ENCODE assay signal across 22 cellular contexts in the genomic region with DNA sequence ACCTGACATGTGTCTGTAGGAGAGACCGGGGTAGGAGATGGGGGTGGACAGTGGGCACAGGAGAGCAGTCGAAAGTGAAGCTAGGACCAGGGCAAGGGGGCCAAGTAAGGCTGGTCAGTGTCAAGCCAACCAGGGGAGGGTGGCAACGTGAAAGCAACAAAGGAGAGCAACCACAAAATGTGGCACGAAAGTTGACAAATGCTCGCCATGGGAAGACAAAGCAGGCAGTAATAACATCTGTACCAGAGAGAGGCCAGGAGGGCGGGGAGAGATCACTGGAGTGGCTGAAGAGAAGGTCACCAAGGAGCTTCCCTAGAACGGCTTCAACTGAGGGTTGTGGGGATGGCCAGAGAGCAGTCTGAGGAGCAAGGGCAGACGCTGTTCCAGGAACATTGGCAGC. TPM values are rescaled to one million over a fixed set of nuclear protein-coding genes. Genes with fewer than 3 reads are reported as not detected.
A peak's percentile ranks its signal among the peaks of the same experiment; 100 is the strongest.
DNase-seq lines count a peak whose midpoint lies in the region; ATAC-seq, FAIRE-seq and TF ChIP-seq lines count a peak whose summit lies in the region.
"Had no signal": no experiment of that assay in that cellular context is flagged by ENCODE, and none has a peak within 500 bp of the region (broad histone marks: within the 10 kb centered on the region; RNA-seq: fewer than 3 reads in every experiment).

No MANE protein-coding gene starts in this region.

- no peaks in the 10 kb centered on the region for H3K9me3 ChIP-seq in RWPE2 (ENCODE audit: severe bottlenecking)
- no peaks in the 10 kb centered on the region for H3K9me3 ChIP-seq in BE2C
- no peaks in the 10 kb centered on the region for H3K9me3 ChIP-seq in kidney (ENCODE audit: control insufficient read depth in 1 of 2, low read length in 2 of 2)
- H3K9me3 ChIP-seq: A549; BLaER1 treated with 17β-estradiol and CSF1 and Interleukin-3, amounts not matched to agents 10 nM and 100 nM had no signal

- peak overlapping the region in 6 of 7 donors; percentile 0 to 68 (median 36) for H3K27ac Mint-ChIP-seq in CD14-positive monocyte
- peak overlapping the region; percentile 18 for H3K27ac Mint-ChIP-seq in glutamatergic neuron (ENCODE audit: unreplicated experiment)

- H3K27me3 Mint-ChIP-seq in CD14-positive monocyte (ENCODE audit: low read depth in 3 of 3) (peaks cover 0 to 2% (median 0%) of the 10 kb centered on the region in 3 donors), glutamatergic neuron (ENCODE audit: unreplicated experiment) (peaks cover 15% of the 10 kb centered on the region)
- H3K27me3 Mint-ChIP-seq: CD8-positive, alpha-beta memory T cell had no signal

- TF ChIP-seq CTCF in CD14-positive monocyte (IDR thresholded peaks at IDR 0.05) (no peak), RWPE2 (IDR thresholded peaks at IDR 0.05; ENCODE audit: poor library complexity, severe bottlenecking) (no peak), glutamatergic neuron (IDR thresholded peaks at IDR 0.05; ENCODE audit: partially characterized antibody, unreplicated experiment) (no peak), BE2C (IDR thresholded peaks at IDR 0.05; ENCODE audit: low read depth, low read length) (no peak), kidney (IDR thresholded peaks at IDR 0.05; ENCODE audit: borderline replicate concordance, extremely low read depth, insufficient read depth) (no peak)

- peaks cover 30% of the 10 kb centered on the region for H3K4me1 ChIP-seq in RWPE2 (ENCODE audit: insufficient read depth, poor library complexity, severe bottlenecking)
- peaks cover 12% of the 10 kb centered on the region for H3K4me1 ChIP-seq in BE2C
- H3K4me1 ChIP-seq in kidney (ENCODE audit: control insufficient read depth in 1 of 2, insufficient read depth in 1 of 2, low read depth in 1 of 2, low read length in 2 of 2) = peaks cover 6% of the 10 kb centered on the region in 2 donors

- ATAC-seq in RWPE2 (ENCODE audit: low read depth) = no peak
- no peak for ATAC-seq in sciatic nerve
- ATAC-seq: A549 had no signal

- H3K27ac ChIP-seq in RWPE2 (ENCODE audit: poor library complexity, severe bottlenecking) = no peak overlapping the region
- no peak overlapping the region for H3K27ac ChIP-seq in kidney (ENCODE audit: low read depth in 2 of 2, low read length in 2 of 2)
- H3K27ac ChIP-seq: A549; BLaER1 treated with 17β-estradiol and CSF1 and Interleukin-3, amounts not matched to agents 10 nM and 100 nM had no signal

- intact Hi-C loops in CD14-positive monocyte (cut with micrococcal nuclease) = loop anchor here (5.0 kb wide), 1 partner anchor 54 kb away; no protein-coding TSS in a partner anchor
- intact Hi-C loops in sciatic nerve (cut with DNase I) = no loop called here
- intact Hi-C loops in kidney (cut with DNase I) = no loop called here

- H3K27me3 ChIP-seq in RWPE2 (ENCODE audit: insufficient read depth, poor library complexity, severe bottlenecking) (no peaks in the 10 kb centered on the region), BE2C (no peaks in the 10 kb centered on the region)
- H3K27me3 ChIP-seq: BLaER1 treated with 17β-estradiol and CSF1 and Interleukin-3, amounts not matched to agents 10 nM and 100 nM had no signal

- H3K9me3 Mint-ChIP-seq in CD14-positive monocyte (no peaks in the 10 kb centered on the region), glutamatergic neuron (ENCODE audit: unreplicated experiment) (peaks cover 11% of the 10 kb centered on the region)
- H3K9me3 Mint-ChIP-seq: CD8-positive, alpha-beta memory T cell had no signal

- no peak overlapping the region for H3K9ac ChIP-seq in kidney (ENCODE audit: low read length in 2 of 2)
- H3K9ac ChIP-seq: BLaER1 treated with 17β-estradiol and CSF1 and Interleukin-3, amounts not matched to agents 10 nM and 100 nM had no signal

- H3K36me3 ChIP-seq in RWPE2 (ENCODE audit: low read depth) = peaks cover 23% of the 10 kb centered on the region
- H3K36me3 ChIP-seq in BE2C = no peaks in the 10 kb centered on the region
- H3K36me3 ChIP-seq in kidney (ENCODE audit: control insufficient read depth in 1 of 2, insufficient read depth in 2 of 2, low read length in 2 of 2) = no peaks in the 10 kb centered on the region

- FAIRE-seq in kidney (lab: Jason Lieb, UNC) = no peak
- FAIRE-seq: A549, GM12891, GM18507, H1 had no signal

- no peak overlapping the region for H3K4me3 Mint-ChIP-seq in CD14-positive monocyte
- H3K4me3 Mint-ChIP-seq in glutamatergic neuron (ENCODE audit: unreplicated experiment) = peak overlapping the region; percentile 37
- H3K4me3 Mint-ChIP-seq: CD8-positive, alpha-beta memory T cell had no signal

- H3K36me3 Mint-ChIP-seq in CD14-positive monocyte (peaks cover 77 to 82% of the 10 kb centered on the region in 2 donors), glutamatergic neuron (ENCODE audit: unreplicated experiment) (peaks cover 3% of the 10 kb centered on the region)

- no peaks in the 10 kb centered on the region for H3K4me1 Mint-ChIP-seq in CD14-positive monocyte
- H3K4me1 Mint-ChIP-seq in glutamatergic neuron (ENCODE audit: low read depth, unreplicated experiment) = peaks cover 38% of the 10 kb centered on the region
- H3K4me1 Mint-ChIP-seq: CD8-positive, alpha-beta memory T cell had no signal

- H3K4me3 ChIP-seq in RWPE2 (ENCODE audit: severe bottlenecking) = no peak overlapping the region
- no peak overlapping the region for H3K4me3 ChIP-seq in BE2C (ENCODE audit: low read depth, low read length)
- no peak overlapping the region for H3K4me3 ChIP-seq in kidney (ENCODE audit: low read length in 2 of 2)
- H3K4me3 ChIP-seq: A549; BLaER1 treated with 17β-estradiol and CSF1 and Interleukin-3, amounts not matched to agents 10 nM and 100 nM had no signal

- DNase-seq in CD14-positive monocyte (ENCODE audit: low spot score) (no peak), RWPE2 (ENCODE audit: low spot score) (peak; percentile 26), glutamatergic neuron (peak; percentile 8), sciatic nerve (ENCODE audit: low spot score) (peak; percentile 26), BE2C (no peak), kidney (no peak)
- DNase-seq in stimulated activated CD4-positive, alpha-beta T cell treated with anti-CD3 and anti-CD28 coated beads, Interleukin-15, amount 100 ng/mL, for 24 hours = no peak
- DNase-seq: CD8-positive, alpha-beta memory T cell; EL; KBM-7; NCI-H187; NCI-H2107; NCI-H524; NCI-H82; OCI-M1; RPMI8226; SIG-M5 had no signal

RNA-seq across cellular contexts. Expression of a gene that starts 17.0 kb away (rescaled TPM):
- polyA plus RNA-seq in CD14-positive monocyte (10 to 100 TPM; 34.5 to 35.8 TPM), kidney (ENCODE audit: insufficient read depth, low read depth, low replicate concordance) (94.5 TPM)
- total RNA-seq in glutamatergic neuron (ENCODE audit: unreplicated experiment) (46.1 TPM), sciatic nerve (46.3 TPM), kidney (111 TPM)
- polyA plus RNA-seq in BE2C (2012; ENCODE audit: insufficient read depth, insufficient read length, low read depth) = 151 TPM

RNA-seq across cellular contexts. Expression of a gene that starts 58.4 kb away (rescaled TPM):
- polyA plus RNA-seq in CD14-positive monocyte (not detected), kidney (ENCODE audit: insufficient read depth, low read depth, low replicate concordance) (0.37 TPM)
- total RNA-seq in glutamatergic neuron (ENCODE audit: unreplicated experiment) (2.1 TPM), sciatic nerve (not detected), kidney (not detected)
- 0.46 TPM for polyA plus RNA-seq in BE2C (2012; ENCODE audit: insufficient read depth, insufficient read length, low read depth)
- total RNA-seq: CD8-positive, alpha-beta memory T cell had no signal

Comparison
In these comparisons a context has a peak if more than half of its experiments do, and no peak if none do; other contexts are left out.
1. DNase-seq: peak in RWPE2 (single experiment), glutamatergic neuron (single experiment) and sciatic nerve (single experiment); none in CD14-positive monocyte (single experiment), BE2C (single experiment), stimulated activated CD4-positive, alpha-beta T cell treated with anti-CD3 and anti-CD28 coated beads, Interleukin-15, amount 100 ng/mL, for 24 hours (single experiment) and kidney (single experiment).
2. intact Hi-C loops: an anchor here in CD14-positive monocyte (5.0 kb wide); none called in sciatic nerve and kidney.